ENCODE assay signal across 10 cellular contexts in genomic region chrX:108299101-108299591, GRCh38.
DNase-seq lines count a peak whose midpoint lies in the region; ATAC-seq and TF ChIP-seq lines count a peak whose summit lies in the region.
"Had no signal": no experiment of that assay in that cellular context is flagged by ENCODE, and none has a peak within 500 bp of the region (broad histone marks: within the 10 kb centered on the region; RNA-seq: fewer than 3 reads in every experiment).

No MANE protein-coding gene starts in this region.

- DNase-seq in left kidney (ENCODE audit: low read depth, low spot score) (peak; percentile 69), anterior cingulate cortex (lab: John Stamatoyannopoulos, UW) (no peak), SKM-1 (lab: John Stamatoyannopoulos, UW; ENCODE audit: unreplicated experiment) (no peak), osteoblast (ENCODE audit: insufficient read length, low spot score, missing footprints) (no peak)
- no peak for DNase-seq in activated naive CD4-positive, alpha-beta T cell (lab: John Stamatoyannopoulos, UW)
- DNase-seq: NCI-H1436 treated with DMSO at 0.1 percent for 48 hours had no signal

- no peaks in the 10 kb centered on the region for H4K20me1 ChIP-seq in osteoblast (ENCODE audit: insufficient read depth, low read length)

- H3K27ac ChIP-seq in KOPT-K1 (ENCODE audit: low read depth, low read length, poor library complexity, severe bottlenecking) (peak overlapping the region; percentile 87), osteoblast (ENCODE audit: low read depth, low read length) (no peak overlapping the region)
- H3K27ac ChIP-seq: neutrophil had no signal

- H3K4me2 ChIP-seq in osteoblast (ENCODE audit: insufficient read depth, low read length): no peak overlapping the region

- H2AFZ ChIP-seq in osteoblast (ENCODE audit: low read length): no peak overlapping the region

- H3K4me1 ChIP-seq in osteoblast (ENCODE audit: insufficient read depth, low read length): no peaks in the 10 kb centered on the region

- H3K36me3 ChIP-seq in KOPT-K1 (ENCODE audit: insufficient read depth, low read length) (no peaks in the 10 kb centered on the region), osteoblast (ENCODE audit: insufficient read depth, low read length) (no peaks in the 10 kb centered on the region)
- H3K36me3 ChIP-seq: neutrophil had no signal

- H3K27me3 ChIP-seq in osteoblast (ENCODE audit: insufficient read depth, low read length): peaks cover 18% of the 10 kb centered on the region
- H3K27me3 ChIP-seq: neutrophil had no signal

- no peak overlapping the region for H3K4me3 ChIP-seq in osteoblast (ENCODE audit: insufficient read depth, low read length)

- H3K79me2 ChIP-seq in osteoblast (ENCODE audit: insufficient read depth, low read length): no peaks in the 10 kb centered on the region

- H3K9me3 ChIP-seq in KOPT-K1 (ENCODE audit: insufficient read depth, low read length, poor library complexity, severe bottlenecking) (no peaks in the 10 kb centered on the region), osteoblast (ENCODE audit: low read depth, low read length) (no peaks in the 10 kb centered on the region)
- H3K9me3 ChIP-seq: neutrophil had no signal

- ATAC-seq in GM18858 (IDR thresholded peaks at IDR 0.05; ENCODE audit: unreplicated experiment) (peak; percentile 77), HG02588 (IDR thresholded peaks at IDR 0.05; ENCODE audit: unreplicated experiment) (peak; percentile 71)

- TF ChIP-seq CTCF in osteoblast (IDR thresholded peaks at IDR 0.05; ENCODE audit: extremely low read depth, low read depth, low read length): no peak
